23 cellular contexts compared by ENCODE assay signal in the genomic region with DNA sequence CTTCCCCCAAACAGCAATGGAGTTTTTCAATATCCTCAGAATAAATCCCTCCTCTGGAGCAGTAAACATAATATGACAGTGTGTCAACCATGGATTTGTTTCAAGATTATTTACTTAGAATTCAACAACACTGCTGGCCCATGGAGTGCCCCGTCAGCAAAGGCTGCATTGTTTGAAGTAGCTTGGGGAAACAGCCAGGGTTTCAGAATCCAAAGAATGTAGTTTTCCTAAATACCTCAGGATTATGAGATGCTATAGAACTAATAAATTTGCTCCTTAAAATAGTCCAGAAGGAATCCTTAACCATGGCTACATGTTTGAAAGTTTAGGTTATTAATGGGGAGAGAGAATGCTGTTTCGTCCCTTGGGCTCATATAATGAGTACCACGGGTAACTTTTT. TPM values are rescaled to one million over a fixed set of nuclear protein-coding genes. Genes with fewer than 3 reads are reported as not detected.
A peak's percentile ranks its signal among the peaks of the same experiment; 100 is the strongest.
DNase-seq lines count a peak whose midpoint lies in the region; ATAC-seq, FAIRE-seq and TF ChIP-seq lines count a peak whose summit lies in the region.
"Had no signal": no experiment of that assay in that cellular context is flagged by ENCODE, and none has a peak within 500 bp of the region (broad histone marks: within the 10 kb centered on the region; RNA-seq: fewer than 3 reads in every experiment).

No MANE protein-coding gene starts in this region.

- TF ChIP-seq CTCF in choroid plexus epithelial cell (conservative IDR thresholded peaks at IDR 0.05; ENCODE audit: low read depth, low read length), result no peak
- TF ChIP-seq CTCF in mesothelial cell of epicardium (IDR thresholded peaks at IDR 0.05; ENCODE audit: unreplicated experiment), result no peak
- no peak for TF ChIP-seq CTCF in CD8-positive, alpha-beta T cell (IDR thresholded peaks at IDR 0.05)

- H3K36me3 Mint-ChIP-seq in mesothelial cell of epicardium, result no peaks in the 10 kb centered on the region
- no peaks in the 10 kb centered on the region for H3K36me3 Mint-ChIP-seq in CD8-positive, alpha-beta T cell
- H3K36me3 Mint-ChIP-seq: CD4-positive, CD25-positive, alpha-beta regulatory T cell had no signal

- DNase-seq in DMS53 (lab: John Stamatoyannopoulos, UW) (peak; percentile 37), DMS53 treated with DMSO at 0.1 percent for 48 hours (lab: John Stamatoyannopoulos, UW; ENCODE audit: unreplicated experiment) (no peak), choroid plexus epithelial cell (ENCODE audit: low read depth) (peak; percentile 6), mesothelial cell of epicardium (ENCODE audit: low spot score in 2 of 2, unreplicated experiment in 2 of 2) (no peak), HCEC 1CT (no peak), RCC 7860 (ENCODE audit: low spot score) (no peak), NCI-H69 (lab: John Stamatoyannopoulos, UW) (no peak)
- DNase-seq in CD8-positive, alpha-beta T cell, result no peak
- DNase-seq: Calu3; CD4-positive, CD25-positive, alpha-beta regulatory T cell; H7; NCI-H1417 treated with DMSO at 0.1 percent for 48 hours; NCI-H187 treated with DMSO at 0.1 percent for 48 hours; NCI-H2227 treated with DMSO at 0.1 percent for 48 hours; NCI-H510A treated with DMSO at 0.1 percent for 48 hours; NCI-H82; RPMI8226; SHP77 treated with DMSO at 0.1 percent for 48 hours had no signal

- no peaks in the 10 kb centered on the region for H3K27me3 Mint-ChIP-seq in mesothelial cell of epicardium (ENCODE audit: low read depth)
- peaks cover 12% of the 10 kb centered on the region for H3K27me3 Mint-ChIP-seq in CD8-positive, alpha-beta T cell (ENCODE audit: low read depth)
- H3K27me3 Mint-ChIP-seq: CD4-positive, CD25-positive, alpha-beta regulatory T cell had no signal

- no peak overlapping the region for H3K27ac ChIP-seq in CD8-positive, alpha-beta T cell (ENCODE audit: low read depth, low read length)
- H3K27ac ChIP-seq: 22Rv1 had no signal

- H3K27me3 ChIP-seq in CD8-positive, alpha-beta T cell (ENCODE audit: insufficient read depth, low read length), result no peaks in the 10 kb centered on the region

- ATAC-seq in CD8-positive, alpha-beta T cell, result no peak
- ATAC-seq: SK-N-SH treated with all-trans-retinoic acid at 6 μM for 48 hours had no signal

- FAIRE-seq in RCC 7860 (lab: Jason Lieb, UNC), result no peak

- peaks cover 30% of the 10 kb centered on the region for H3K4me1 Mint-ChIP-seq in mesothelial cell of epicardium
- H3K4me1 Mint-ChIP-seq in CD8-positive, alpha-beta T cell (ENCODE audit: low read depth), result no peaks in the 10 kb centered on the region
- H3K4me1 Mint-ChIP-seq: B cell; CD4-positive, CD25-positive, alpha-beta regulatory T cell had no signal

- H3K9me3 ChIP-seq in CD8-positive, alpha-beta T cell (ENCODE audit: low read length), result no peaks in the 10 kb centered on the region

- POLR2A ChIA-PET in CD8-positive, alpha-beta T cell (lab: Charles Lee), result no interaction called here

- intact Hi-C loops in CD8-positive, alpha-beta T cell (cut with DNase I, micrococcal nuclease), result no loop called here

- H3K4me3 ChIP-seq in choroid plexus epithelial cell (ENCODE audit: low read depth, low read length), result no peak overlapping the region
- no peak overlapping the region for H3K4me3 ChIP-seq in CD8-positive, alpha-beta T cell (ENCODE audit: low read depth, low read length)

- H3K4me3 Mint-ChIP-seq in mesothelial cell of epicardium, result no peak overlapping the region
- H3K4me3 Mint-ChIP-seq in CD8-positive, alpha-beta T cell, result no peak overlapping the region
- H3K4me3 Mint-ChIP-seq: B cell; CD4-positive, CD25-positive, alpha-beta regulatory T cell had no signal

- H3K4me1 ChIP-seq in CD8-positive, alpha-beta T cell (ENCODE audit: insufficient read depth, low read length), result no peaks in the 10 kb centered on the region

- H3K9me3 Mint-ChIP-seq in mesothelial cell of epicardium, result no peaks in the 10 kb centered on the region
- H3K9me3 Mint-ChIP-seq in CD8-positive, alpha-beta T cell, result no peaks in the 10 kb centered on the region

- CTCF ChIA-PET in CD8-positive, alpha-beta T cell (lab: Charles Lee), result no interaction called here

- peak overlapping the region; percentile 69 for H3K27ac Mint-ChIP-seq in mesothelial cell of epicardium
- no peak overlapping the region for H3K27ac Mint-ChIP-seq in CD8-positive, alpha-beta T cell
- H3K27ac Mint-ChIP-seq: B cell; CD4-positive, CD25-positive, alpha-beta regulatory T cell had no signal

- H3K36me3 ChIP-seq in CD8-positive, alpha-beta T cell (ENCODE audit: insufficient read depth, low read length), result no peaks in the 10 kb centered on the region

RNA-seq across cellular contexts. Expression of a gene that starts 13.1 kb away (rescaled TPM):
- not detected in 3 replicates for total RNA-seq in mesothelial cell of epicardium
- not detected for total RNA-seq in CD8-positive, alpha-beta T cell
- total RNA-seq: B cell; Calu3; CD4-positive, CD25-positive, alpha-beta regulatory T cell; H7; HT-29; MCF 10A had no signal

RNA-seq across cellular contexts. Expression of a gene that starts 29.7 kb away (rescaled TPM):
- 66.7 to 71.7 TPM (median 69.2 TPM) in 3 replicates for total RNA-seq in mesothelial cell of epicardium
- not detected for total RNA-seq in CD8-positive, alpha-beta T cell
- total RNA-seq: B cell; CD4-positive, CD25-positive, alpha-beta regulatory T cell; H7; HT-29; MCF 10A had no signal

Comparison
In these comparisons a context has a peak if more than half of its experiments do, and no peak if none do; other contexts are left out.
1. DNase-seq: peak in DMS53 (single experiment) and choroid plexus epithelial cell (single experiment); none in DMS53 treated with DMSO at 0.1 percent for 48 hours (single experiment), mesothelial cell of epicardium (0 of 2), HCEC 1CT (single experiment), CD8-positive, alpha-beta T cell (0 of 7), RCC 7860 (single experiment) and NCI-H69 (single experiment).
2. RNA of a gene that starts 29.7 kb away (total RNA-seq): 66.7 to 71.7 TPM in mesothelial cell of epicardium; not detected in CD8-positive, alpha-beta T cell; every median in the first group is over 10 times any median in the second.